Comparison of ENCODE assay signal across 1 cellular context in genomic region chr2:64989126-64989981, GRCh38.
A peak's percentile ranks its signal among the peaks of the same experiment; 100 is the strongest.
TF ChIP-seq lines count a peak whose summit lies in the region.

Gene SLC1A4, plus strand, starts transcription at chr2:64989399. Its CDS starts 245 bp downstream, at chr2:64989644.

TF ChIP-seq in K562, 482 proteins besides CTCF, POLR2A, EP300 and RAD21 (continued from another document and continues in another):
- TF ChIP-seq THAP12 (CRISPR knock-in tag; IDR thresholded peaks at IDR 0.05), result 0 out of 2 replicates have a peak, but pooled peaks have one; percentile 18
- no peak for TF ChIP-seq SREBF2 (CRISPR knock-in tag; IDR thresholded peaks at IDR 0.05)
- TF ChIP-seq BRD9 (IDR thresholded peaks at IDR 0.05; ENCODE audit: low read depth, partially characterized antibody), result no peak
- TF ChIP-seq STAT5B (CRISPR knock-in tag; IDR thresholded peaks at IDR 0.05), result no peak
- TF ChIP-seq NELFE (IDR thresholded peaks at IDR 0.05; ENCODE audit: insufficient read depth, insufficient read length), result no peak
- TF ChIP-seq, protein P1, sequence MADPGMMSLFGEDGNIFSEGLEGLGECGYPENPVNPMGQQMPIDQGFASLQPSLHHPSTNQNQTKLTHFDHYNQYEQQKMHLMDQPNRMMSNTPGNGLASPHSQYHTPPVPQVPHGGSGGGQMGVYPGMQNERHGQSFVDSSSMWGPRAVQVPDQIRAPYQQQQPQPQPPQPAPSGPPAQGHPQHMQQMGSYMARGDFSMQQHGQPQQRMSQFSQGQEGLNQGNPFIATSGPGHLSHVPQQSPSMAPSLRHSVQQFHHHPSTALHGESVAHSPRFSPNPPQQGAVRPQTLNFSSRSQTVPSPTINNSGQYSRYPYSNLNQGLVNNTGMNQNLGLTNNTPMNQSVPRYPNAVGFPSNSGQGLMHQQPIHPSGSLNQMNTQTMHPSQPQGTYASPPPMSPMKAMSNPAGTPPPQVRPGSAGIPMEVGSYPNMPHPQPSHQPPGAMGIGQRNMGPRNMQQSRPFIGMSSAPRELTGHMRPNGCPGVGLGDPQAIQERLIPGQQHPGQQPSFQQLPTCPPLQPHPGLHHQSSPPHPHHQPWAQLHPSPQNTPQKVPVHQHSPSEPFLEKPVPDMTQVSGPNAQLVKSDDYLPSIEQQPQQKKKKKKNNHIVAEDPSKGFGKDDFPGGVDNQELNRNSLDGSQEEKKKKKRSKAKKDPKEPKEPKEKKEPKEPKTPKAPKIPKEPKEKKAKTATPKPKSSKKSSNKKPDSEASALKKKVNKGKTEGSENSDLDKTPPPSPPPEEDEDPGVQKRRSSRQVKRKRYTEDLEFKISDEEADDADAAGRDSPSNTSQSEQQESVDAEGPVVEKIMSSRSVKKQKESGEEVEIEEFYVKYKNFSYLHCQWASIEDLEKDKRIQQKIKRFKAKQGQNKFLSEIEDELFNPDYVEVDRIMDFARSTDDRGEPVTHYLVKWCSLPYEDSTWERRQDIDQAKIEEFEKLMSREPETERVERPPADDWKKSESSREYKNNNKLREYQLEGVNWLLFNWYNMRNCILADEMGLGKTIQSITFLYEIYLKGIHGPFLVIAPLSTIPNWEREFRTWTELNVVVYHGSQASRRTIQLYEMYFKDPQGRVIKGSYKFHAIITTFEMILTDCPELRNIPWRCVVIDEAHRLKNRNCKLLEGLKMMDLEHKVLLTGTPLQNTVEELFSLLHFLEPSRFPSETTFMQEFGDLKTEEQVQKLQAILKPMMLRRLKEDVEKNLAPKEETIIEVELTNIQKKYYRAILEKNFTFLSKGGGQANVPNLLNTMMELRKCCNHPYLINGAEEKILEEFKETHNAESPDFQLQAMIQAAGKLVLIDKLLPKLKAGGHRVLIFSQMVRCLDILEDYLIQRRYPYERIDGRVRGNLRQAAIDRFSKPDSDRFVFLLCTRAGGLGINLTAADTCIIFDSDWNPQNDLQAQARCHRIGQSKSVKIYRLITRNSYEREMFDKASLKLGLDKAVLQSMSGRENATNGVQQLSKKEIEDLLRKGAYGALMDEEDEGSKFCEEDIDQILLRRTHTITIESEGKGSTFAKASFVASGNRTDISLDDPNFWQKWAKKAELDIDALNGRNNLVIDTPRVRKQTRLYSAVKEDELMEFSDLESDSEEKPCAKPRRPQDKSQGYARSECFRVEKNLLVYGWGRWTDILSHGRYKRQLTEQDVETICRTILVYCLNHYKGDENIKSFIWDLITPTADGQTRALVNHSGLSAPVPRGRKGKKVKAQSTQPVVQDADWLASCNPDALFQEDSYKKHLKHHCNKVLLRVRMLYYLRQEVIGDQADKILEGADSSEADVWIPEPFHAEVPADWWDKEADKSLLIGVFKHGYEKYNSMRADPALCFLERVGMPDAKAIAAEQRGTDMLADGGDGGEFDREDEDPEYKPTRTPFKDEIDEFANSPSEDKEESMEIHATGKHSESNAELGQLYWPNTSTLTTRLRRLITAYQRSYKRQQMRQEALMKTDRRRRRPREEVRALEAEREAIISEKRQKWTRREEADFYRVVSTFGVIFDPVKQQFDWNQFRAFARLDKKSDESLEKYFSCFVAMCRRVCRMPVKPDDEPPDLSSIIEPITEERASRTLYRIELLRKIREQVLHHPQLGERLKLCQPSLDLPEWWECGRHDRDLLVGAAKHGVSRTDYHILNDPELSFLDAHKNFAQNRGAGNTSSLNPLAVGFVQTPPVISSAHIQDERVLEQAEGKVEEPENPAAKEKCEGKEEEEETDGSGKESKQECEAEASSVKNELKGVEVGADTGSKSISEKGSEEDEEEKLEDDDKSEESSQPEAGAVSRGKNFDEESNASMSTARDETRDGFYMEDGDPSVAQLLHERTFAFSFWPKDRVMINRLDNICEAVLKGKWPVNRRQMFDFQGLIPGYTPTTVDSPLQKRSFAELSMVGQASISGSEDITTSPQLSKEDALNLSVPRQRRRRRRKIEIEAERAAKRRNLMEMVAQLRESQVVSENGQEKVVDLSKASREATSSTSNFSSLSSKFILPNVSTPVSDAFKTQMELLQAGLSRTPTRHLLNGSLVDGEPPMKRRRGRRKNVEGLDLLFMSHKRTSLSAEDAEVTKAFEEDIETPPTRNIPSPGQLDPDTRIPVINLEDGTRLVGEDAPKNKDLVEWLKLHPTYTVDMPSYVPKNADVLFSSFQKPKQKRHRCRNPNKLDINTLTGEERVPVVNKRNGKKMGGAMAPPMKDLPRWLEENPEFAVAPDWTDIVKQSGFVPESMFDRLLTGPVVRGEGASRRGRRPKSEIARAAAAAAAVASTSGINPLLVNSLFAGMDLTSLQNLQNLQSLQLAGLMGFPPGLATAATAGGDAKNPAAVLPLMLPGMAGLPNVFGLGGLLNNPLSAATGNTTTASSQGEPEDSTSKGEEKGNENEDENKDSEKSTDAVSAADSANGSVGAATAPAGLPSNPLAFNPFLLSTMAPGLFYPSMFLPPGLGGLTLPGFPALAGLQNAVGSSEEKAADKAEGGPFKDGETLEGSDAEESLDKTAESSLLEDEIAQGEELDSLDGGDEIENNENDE (IDR thresholded peaks at IDR 0.05; ENCODE audit: low read depth, low read length), result no peak
- no peak for TF ChIP-seq CSDE1 (IDR thresholded peaks at IDR 0.05)
- no peak for TF ChIP-seq PTRF (tag; IDR thresholded peaks at IDR 0.05)
- TF ChIP-seq ETS2 (tag; IDR thresholded peaks at IDR 0.05; ENCODE audit: borderline replicate concordance, poor library complexity, severe bottlenecking), result no peak
- TF ChIP-seq ZNF146 (CRISPR knock-in tag; IDR thresholded peaks at IDR 0.05; ENCODE audit: unreplicated experiment), result no peak
- TF ChIP-seq, protein P2, sequence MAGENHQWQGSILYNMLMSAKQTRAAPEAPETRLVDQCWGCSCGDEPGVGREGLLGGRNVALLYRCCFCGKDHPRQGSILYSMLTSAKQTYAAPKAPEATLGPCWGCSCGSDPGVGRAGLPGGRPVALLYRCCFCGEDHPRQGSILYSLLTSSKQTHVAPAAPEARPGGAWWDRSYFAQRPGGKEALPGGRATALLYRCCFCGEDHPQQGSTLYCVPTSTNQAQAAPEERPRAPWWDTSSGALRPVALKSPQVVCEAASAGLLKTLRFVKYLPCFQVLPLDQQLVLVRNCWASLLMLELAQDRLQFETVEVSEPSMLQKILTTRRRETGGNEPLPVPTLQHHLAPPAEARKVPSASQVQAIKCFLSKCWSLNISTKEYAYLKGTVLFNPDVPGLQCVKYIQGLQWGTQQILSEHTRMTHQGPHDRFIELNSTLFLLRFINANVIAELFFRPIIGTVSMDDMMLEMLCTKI (IDR thresholded peaks at IDR 0.05; ENCODE audit: partially characterized antibody), result no peak
- no peak for TF ChIP-seq MBD2 (IDR thresholded peaks at IDR 0.05; ENCODE audit: borderline replicate concordance, low read depth)
- no peak for TF ChIP-seq ZNF174 (CRISPR knock-in tag; IDR thresholded peaks at IDR 0.05)
- no peak for TF ChIP-seq HIVEP1 (CRISPR knock-in tag; IDR thresholded peaks at IDR 0.05)
- TF ChIP-seq PHF20 (IDR thresholded peaks at IDR 0.05; ENCODE audit: partially characterized antibody), result no peak
- TF ChIP-seq ZNF121 (CRISPR knock-in tag; conservative IDR thresholded peaks at IDR 0.05), result no peak
- TF ChIP-seq, protein P3, sequence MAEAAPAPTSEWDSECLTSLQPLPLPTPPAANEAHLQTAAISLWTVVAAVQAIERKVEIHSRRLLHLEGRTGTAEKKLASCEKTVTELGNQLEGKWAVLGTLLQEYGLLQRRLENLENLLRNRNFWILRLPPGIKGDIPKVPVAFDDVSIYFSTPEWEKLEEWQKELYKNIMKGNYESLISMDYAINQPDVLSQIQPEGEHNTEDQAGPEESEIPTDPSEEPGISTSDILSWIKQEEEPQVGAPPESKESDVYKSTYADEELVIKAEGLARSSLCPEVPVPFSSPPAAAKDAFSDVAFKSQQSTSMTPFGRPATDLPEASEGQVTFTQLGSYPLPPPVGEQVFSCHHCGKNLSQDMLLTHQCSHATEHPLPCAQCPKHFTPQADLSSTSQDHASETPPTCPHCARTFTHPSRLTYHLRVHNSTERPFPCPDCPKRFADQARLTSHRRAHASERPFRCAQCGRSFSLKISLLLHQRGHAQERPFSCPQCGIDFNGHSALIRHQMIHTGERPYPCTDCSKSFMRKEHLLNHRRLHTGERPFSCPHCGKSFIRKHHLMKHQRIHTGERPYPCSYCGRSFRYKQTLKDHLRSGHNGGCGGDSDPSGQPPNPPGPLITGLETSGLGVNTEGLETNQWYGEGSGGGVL (CRISPR knock-in tag; IDR thresholded peaks at IDR 0.05), result no peak
- TF ChIP-seq ZNF277 (CRISPR knock-in tag; IDR thresholded peaks at IDR 0.05; ENCODE audit: borderline replicate concordance), result no peak
- TF ChIP-seq GABPB2 (CRISPR knock-in tag; conservative IDR thresholded peaks at IDR 0.05), result no peak
- no peak for TF ChIP-seq CREB3 (tag; conservative IDR thresholded peaks at IDR 0.05; ENCODE audit: low read depth)
- TF ChIP-seq, protein P4, sequence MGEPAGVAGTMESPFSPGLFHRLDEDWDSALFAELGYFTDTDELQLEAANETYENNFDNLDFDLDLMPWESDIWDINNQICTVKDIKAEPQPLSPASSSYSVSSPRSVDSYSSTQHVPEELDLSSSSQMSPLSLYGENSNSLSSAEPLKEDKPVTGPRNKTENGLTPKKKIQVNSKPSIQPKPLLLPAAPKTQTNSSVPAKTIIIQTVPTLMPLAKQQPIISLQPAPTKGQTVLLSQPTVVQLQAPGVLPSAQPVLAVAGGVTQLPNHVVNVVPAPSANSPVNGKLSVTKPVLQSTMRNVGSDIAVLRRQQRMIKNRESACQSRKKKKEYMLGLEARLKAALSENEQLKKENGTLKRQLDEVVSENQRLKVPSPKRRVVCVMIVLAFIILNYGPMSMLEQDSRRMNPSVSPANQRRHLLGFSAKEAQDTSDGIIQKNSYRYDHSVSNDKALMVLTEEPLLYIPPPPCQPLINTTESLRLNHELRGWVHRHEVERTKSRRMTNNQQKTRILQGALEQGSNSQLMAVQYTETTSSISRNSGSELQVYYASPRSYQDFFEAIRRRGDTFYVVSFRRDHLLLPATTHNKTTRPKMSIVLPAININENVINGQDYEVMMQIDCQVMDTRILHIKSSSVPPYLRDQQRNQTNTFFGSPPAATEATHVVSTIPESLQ (CRISPR knock-in tag; IDR thresholded peaks at IDR 0.05), result no peak
- TF ChIP-seq CCNT2 (IDR thresholded peaks at IDR 0.05; ENCODE audit: borderline replicate concordance, extremely low read depth, insufficient read length, low read depth, low read length), result peak; percentile 77
- no peak for TF ChIP-seq ETV1 (tag; conservative IDR thresholded peaks at IDR 0.05; ENCODE audit: low read depth)
- no peak for TF ChIP-seq PTTG1 (tag; IDR thresholded peaks at IDR 0.05; ENCODE audit: low read depth)
- no peak for TF ChIP-seq ZNF224 (CRISPR knock-in tag; IDR thresholded peaks at IDR 0.05)
- TF ChIP-seq CBX3 (IDR thresholded peaks at IDR 0.05; ENCODE audit: borderline replicate concordance in 1 of 2, low read length in 2 of 2), result no peak
- no peak for TF ChIP-seq ZNF143 (CRISPR knock-in tag; IDR thresholded peaks at IDR 0.05)
- no peak for TF ChIP-seq KHSRP (IDR thresholded peaks at IDR 0.05)
- TF ChIP-seq, protein P5, sequence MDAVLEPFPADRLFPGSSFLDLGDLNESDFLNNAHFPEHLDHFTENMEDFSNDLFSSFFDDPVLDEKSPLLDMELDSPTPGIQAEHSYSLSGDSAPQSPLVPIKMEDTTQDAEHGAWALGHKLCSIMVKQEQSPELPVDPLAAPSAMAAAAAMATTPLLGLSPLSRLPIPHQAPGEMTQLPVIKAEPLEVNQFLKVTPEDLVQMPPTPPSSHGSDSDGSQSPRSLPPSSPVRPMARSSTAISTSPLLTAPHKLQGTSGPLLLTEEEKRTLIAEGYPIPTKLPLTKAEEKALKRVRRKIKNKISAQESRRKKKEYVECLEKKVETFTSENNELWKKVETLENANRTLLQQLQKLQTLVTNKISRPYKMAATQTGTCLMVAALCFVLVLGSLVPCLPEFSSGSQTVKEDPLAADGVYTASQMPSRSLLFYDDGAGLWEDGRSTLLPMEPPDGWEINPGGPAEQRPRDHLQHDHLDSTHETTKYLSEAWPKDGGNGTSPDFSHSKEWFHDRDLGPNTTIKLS (IDR thresholded peaks at IDR 0.05; ENCODE audit: borderline replicate concordance, low read depth), result no peak
- no peak for TF ChIP-seq BMI1 (IDR thresholded peaks at IDR 0.05; ENCODE audit: low read length)
- TF ChIP-seq ZNF699 (CRISPR knock-in tag; IDR thresholded peaks at IDR 0.05; ENCODE audit: insufficient replicate concordance), result no peak
- peak; percentile 90 for TF ChIP-seq TARDBP (IDR thresholded peaks at IDR 0.05)
- no peak for TF ChIP-seq HMG20A (CRISPR knock-in tag; conservative IDR thresholded peaks at IDR 0.05)
- peak; percentile 96 for TF ChIP-seq KDM2B (CRISPR knock-in tag; IDR thresholded peaks at IDR 0.05)
- no peak for TF ChIP-seq ELF2 (CRISPR knock-in tag; IDR thresholded peaks at IDR 0.05)
- no peak for TF ChIP-seq CAMTA2 (CRISPR knock-in tag; conservative IDR thresholded peaks at IDR 0.05)
- TF ChIP-seq EP400 (IDR thresholded peaks at IDR 0.05), result peak; percentile 83
